1 cellular context compared by ENCODE assay signal in genomic region chr7:24591152-24591551, GRCh38.
TF ChIP-seq lines count a peak whose summit lies in the region.

No MANE protein-coding gene starts in this region.

TF ChIP-seq in H1, 55 proteins besides CTCF, POLR2A, EP300 and RAD21:
- no peak for TF ChIP-seq CBX5 (IDR thresholded peaks at IDR 0.05; ENCODE audit: low read depth, low read length)
- no peak for TF ChIP-seq KDM5A (IDR thresholded peaks at IDR 0.05; ENCODE audit: low read length)
- TF ChIP-seq TAF7 (optimal IDR thresholded peaks at IDR 0.05; ENCODE audit: borderline replicate concordance, low read depth, low read length) = peak; percentile 65
- TF ChIP-seq RFX5 (IDR thresholded peaks at IDR 0.05; ENCODE audit: borderline replicate concordance, low read depth, low read length) = no peak
- TF ChIP-seq ZNF274 (IDR thresholded peaks at IDR 0.05; ENCODE audit: borderline replicate concordance, extremely low read depth, low read length) = no peak
- no peak for TF ChIP-seq SP2 (IDR thresholded peaks at IDR 0.05; ENCODE audit: low read length)
- TF ChIP-seq YY1 (IDR thresholded peaks at IDR 0.05; ENCODE audit: low read depth, low read length) = no peak
- TF ChIP-seq TBP (IDR thresholded peaks at IDR 0.05; ENCODE audit: low read depth, low read length) = 0 out of 2 replicates have a peak, but pooled peaks have one; percentile 14
- TF ChIP-seq ATF3 (IDR thresholded peaks at IDR 0.05; ENCODE audit: insufficient read depth, low read depth, low read length) = no peak
- no peak for TF ChIP-seq SIX5 (IDR thresholded peaks at IDR 0.05; ENCODE audit: low read depth, low read length)
- TF ChIP-seq GTF2F1 (IDR thresholded peaks at IDR 0.05; ENCODE audit: borderline replicate concordance, low read depth, low read length) = no peak
- TF ChIP-seq SP4 (IDR thresholded peaks at IDR 0.05; ENCODE audit: low read length) = no peak
- TF ChIP-seq POLR2AphosphoS5 (IDR thresholded peaks at IDR 0.05; ENCODE audit: low read depth, low read length) = no peak; the same call in 1 of the 2 replicates
- TF ChIP-seq SIRT6 (IDR thresholded peaks at IDR 0.05; ENCODE audit: low read length) = no peak
- TF ChIP-seq EGR1 (IDR thresholded peaks at IDR 0.05; ENCODE audit: borderline replicate concordance, low read depth, low read length) = no peak
- TF ChIP-seq HDAC2 (IDR thresholded peaks at IDR 0.05; ENCODE audit: borderline replicate concordance in 1 of 2, low read depth in 2 of 2, low read length in 2 of 2) = no peak
